8 cellular contexts compared by ENCODE assay signal in genomic region chr11:68257477-68258362, GRCh38. TPM values are rescaled to one million over a fixed set of nuclear protein-coding genes. Genes with fewer than 3 reads are reported as not detected.
A peak's percentile ranks its signal among the peaks of the same experiment; 100 is the strongest.
DNase-seq lines count a peak whose midpoint lies in the region; ATAC-seq, FAIRE-seq and TF ChIP-seq lines count a peak whose summit lies in the region.

No MANE protein-coding gene starts in this region.

- peak; percentile 30 for FAIRE-seq in G401.6 (lab: Jason Lieb, UNC)

- TF ChIP-seq POLR2A in gastroesophageal sphincter (IDR thresholded peaks at IDR 0.05) = no peak

- peak; percentile 91 for DNase-seq in NAMALWA (ENCODE audit: low spot score)
- DNase-seq in SK-N-DZ (ENCODE audit: low spot score) = peak; percentile 92
- peak; percentile 88 to 97 (median 96) for DNase-seq in activated naive CD4-positive, alpha-beta T cell (lab: John Stamatoyannopoulos, UW)
- DNase-seq in omental fat pad (ENCODE audit: low spot score) = peak; percentile 98
- peak; percentile 99 for DNase-seq in superior temporal gyrus (ENCODE audit: extremely low spot score)

- 15 to 38% methylated on average over 3 to 10 of the region's 22 CpGs for WGBS in gastroesophageal sphincter (ENCODE audit: low coverage in 1 of 2), 2 donors

- peak overlapping the region in 1 of 2 donors; percentile 29 for H3K4me3 ChIP-seq in gastroesophageal sphincter

- TF ChIP-seq CTCF in gastroesophageal sphincter (IDR thresholded peaks at IDR 0.05) = peak in 3 of 4 experiments; percentile 90 to 94 (median 92)
- peak in 2 of 3 donors; percentile 51 to 58 for TF ChIP-seq CTCF in omental fat pad (IDR thresholded peaks at IDR 0.05)

- no peaks in the 10 kb centered on the region for H3K9me3 ChIP-seq in gastroesophageal sphincter

- H3K4me1 ChIP-seq in gastroesophageal sphincter = peaks cover 0 to 23% (median 5%) of the 10 kb centered on the region in 3 donors

- H3K27me3 ChIP-seq in gastroesophageal sphincter = no peaks in the 10 kb centered on the region

- no peak for TF ChIP-seq EP300 in gastroesophageal sphincter (IDR thresholded peaks at IDR 0.05)

- H3K27ac ChIP-seq in gastroesophageal sphincter = peak overlapping the region in 2 of 4 donors; percentile 41 to 51

- H3K36me3 ChIP-seq in gastroesophageal sphincter = peaks cover 0 to 24% of the 10 kb centered on the region in 2 donors

- ATAC-seq in gastroesophageal sphincter (peak; percentile 83), omental fat pad (ENCODE audit: low FRiP score) (peak; percentile 72), GM21825 (IDR thresholded peaks at IDR 0.05; ENCODE audit: unreplicated experiment) (no peak)

RNA-seq across cellular contexts. Expression of gene C11orf24, which starts 14.1 kb away (rescaled TPM):
- polyA plus RNA-seq in SK-N-DZ (2014; cell fraction: cytosol; rRNA removed) = 36.0 and 75.0 TPM in 2 replicates
- 26.4 and 29.5 TPM in 2 replicates for polyA plus RNA-seq in SK-N-DZ (2014; cell fraction: nucleus; rRNA removed)
- total RNA-seq in gastroesophageal sphincter = 10 to 100 TPM; 15.1 to 48.7 (median 26.0) TPM
- total RNA-seq in omental fat pad = 10 to 100 TPM; 16.4 to 31.2 (median 23.8) TPM

RNA-seq across cellular contexts. Expression of gene KMT5B, which starts 44.6 kb away (rescaled TPM):
- 34.8 and 41.5 TPM in 2 replicates for polyA plus RNA-seq in SK-N-DZ (2014; cell fraction: cytosol; rRNA removed)
- 38.9 and 45.3 TPM in 2 replicates for polyA plus RNA-seq in SK-N-DZ (2014; cell fraction: nucleus; rRNA removed)
- 10 to 100 TPM; 35.1 to 75.6 (median 39.8) TPM for total RNA-seq in gastroesophageal sphincter
- total RNA-seq in omental fat pad = 10 to 100 TPM; 19.5 to 47.1 (median 32.1) TPM

RNA-seq across cellular contexts. Expression of gene LRP5, which starts 54.7 kb away (rescaled TPM):
- polyA plus RNA-seq in SK-N-DZ (2014; cell fraction: cytosol; rRNA removed) = 19.9 and 24.3 TPM in 2 replicates
- 16.7 and 27.5 TPM in 2 replicates for polyA plus RNA-seq in SK-N-DZ (2014; cell fraction: nucleus; rRNA removed)
- total RNA-seq in gastroesophageal sphincter (10 to 100 TPM; 32.6 to 68.9 (median 42.5) TPM), omental fat pad (10 to 100 TPM; 18.0 to 44.5 (median 34.6) TPM)
